In the genomic region with DNA sequence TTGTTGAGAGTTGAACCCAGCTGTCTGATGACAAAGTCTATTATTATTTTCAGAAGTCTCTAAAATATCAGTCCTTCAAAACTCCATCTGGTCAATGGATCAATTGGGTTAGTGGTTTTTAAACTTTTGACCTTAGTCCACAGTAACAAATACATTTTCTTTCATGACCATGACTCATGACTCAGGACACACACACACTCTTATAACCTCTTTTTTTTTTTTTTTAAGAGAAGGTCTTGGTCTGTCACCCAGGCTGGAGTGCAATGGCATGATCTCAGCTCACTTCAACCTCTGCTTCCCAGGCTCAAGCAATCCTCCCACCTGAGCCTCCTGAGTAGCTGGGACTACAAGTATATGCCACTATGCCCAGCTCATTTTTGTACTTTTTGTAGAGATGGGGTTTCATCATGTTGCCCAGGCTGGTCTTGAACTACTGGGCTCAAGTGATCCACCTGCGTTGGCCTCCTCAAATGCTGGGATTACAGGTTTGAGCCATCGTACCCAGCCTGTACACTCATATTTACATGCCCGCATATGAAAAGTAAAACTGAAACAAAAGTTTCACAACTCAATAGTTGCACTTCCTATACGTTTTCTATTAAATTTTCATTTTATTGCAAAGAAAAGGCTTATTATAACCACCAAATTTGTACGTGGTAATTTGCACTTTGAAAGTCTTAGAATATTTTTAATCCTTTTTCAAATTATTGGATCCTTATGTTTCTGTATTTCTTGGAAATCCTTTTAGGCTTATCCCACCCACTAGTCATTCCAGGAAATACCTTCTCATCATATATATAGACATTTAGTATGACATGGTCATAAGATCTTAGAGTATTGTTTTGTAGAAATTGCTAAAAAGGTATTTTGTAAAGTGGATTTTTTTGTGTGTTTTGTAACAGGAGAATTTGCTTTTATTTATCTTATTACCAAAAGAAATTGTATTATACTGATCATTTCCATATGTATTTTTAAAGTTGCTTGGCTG, we compare ENCODE assay signal across 1 cellular context.
TF ChIP-seq lines count a peak whose summit lies in the region.

No MANE protein-coding gene starts in this region.

TF ChIP-seq in K562, 482 proteins besides CTCF, POLR2A, EP300 and RAD21 (continued from another document and continues in another):
- TF ChIP-seq BCLAF1 (IDR thresholded peaks at IDR 0.05; ENCODE audit: borderline replicate concordance in 1 of 2, control insufficient read depth in 1 of 2, low read depth in 2 of 2, low read length in 1 of 2): no peak
- TF ChIP-seq SRF (CRISPR knock-in tag; IDR thresholded peaks at IDR 0.05): no peak
- TF ChIP-seq ZFX (CRISPR knock-in tag; IDR thresholded peaks at IDR 0.05): no peak
- TF ChIP-seq KDM5B (IDR thresholded peaks at IDR 0.05; ENCODE audit: insufficient replicate concordance, low read depth, low read length): no peak
- TF ChIP-seq ZNF316 (IDR thresholded peaks at IDR 0.05): no peak
- TF ChIP-seq RBM39 (optimal IDR thresholded peaks at IDR 0.05; ENCODE audit: low read depth, low read length): no peak
- no peak for TF ChIP-seq CBX3 (IDR thresholded peaks at IDR 0.05; ENCODE audit: borderline replicate concordance in 1 of 2, low read length in 2 of 2)
- TF ChIP-seq, protein P1, sequence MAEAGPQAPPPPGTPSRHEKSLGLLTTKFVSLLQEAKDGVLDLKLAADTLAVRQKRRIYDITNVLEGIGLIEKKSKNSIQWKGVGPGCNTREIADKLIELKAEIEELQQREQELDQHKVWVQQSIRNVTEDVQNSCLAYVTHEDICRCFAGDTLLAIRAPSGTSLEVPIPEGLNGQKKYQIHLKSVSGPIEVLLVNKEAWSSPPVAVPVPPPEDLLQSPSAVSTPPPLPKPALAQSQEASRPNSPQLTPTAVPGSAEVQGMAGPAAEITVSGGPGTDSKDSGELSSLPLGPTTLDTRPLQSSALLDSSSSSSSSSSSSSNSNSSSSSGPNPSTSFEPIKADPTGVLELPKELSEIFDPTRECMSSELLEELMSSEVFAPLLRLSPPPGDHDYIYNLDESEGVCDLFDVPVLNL (CRISPR knock-in tag; IDR thresholded peaks at IDR 0.05; ENCODE audit: low read depth): no peak
- no peak for TF ChIP-seq ZNF212 (CRISPR knock-in tag; IDR thresholded peaks at IDR 0.05)
- 0 out of 2 replicates have a peak, but pooled peaks have one; percentile 12 for TF ChIP-seq TCF3 (CRISPR knock-in tag; IDR thresholded peaks at IDR 0.05)
- no peak for TF ChIP-seq SLC30A9 (CRISPR knock-in tag; IDR thresholded peaks at IDR 0.05)
- TF ChIP-seq POLR2B (IDR thresholded peaks at IDR 0.05; ENCODE audit: low read depth, partially characterized antibody): no peak
- TF ChIP-seq ZNF76 (CRISPR knock-in tag; IDR thresholded peaks at IDR 0.05; ENCODE audit: borderline replicate concordance): no peak
- TF ChIP-seq ZC3H8 (IDR thresholded peaks at IDR 0.05): no peak
- TF ChIP-seq, protein P2, sequence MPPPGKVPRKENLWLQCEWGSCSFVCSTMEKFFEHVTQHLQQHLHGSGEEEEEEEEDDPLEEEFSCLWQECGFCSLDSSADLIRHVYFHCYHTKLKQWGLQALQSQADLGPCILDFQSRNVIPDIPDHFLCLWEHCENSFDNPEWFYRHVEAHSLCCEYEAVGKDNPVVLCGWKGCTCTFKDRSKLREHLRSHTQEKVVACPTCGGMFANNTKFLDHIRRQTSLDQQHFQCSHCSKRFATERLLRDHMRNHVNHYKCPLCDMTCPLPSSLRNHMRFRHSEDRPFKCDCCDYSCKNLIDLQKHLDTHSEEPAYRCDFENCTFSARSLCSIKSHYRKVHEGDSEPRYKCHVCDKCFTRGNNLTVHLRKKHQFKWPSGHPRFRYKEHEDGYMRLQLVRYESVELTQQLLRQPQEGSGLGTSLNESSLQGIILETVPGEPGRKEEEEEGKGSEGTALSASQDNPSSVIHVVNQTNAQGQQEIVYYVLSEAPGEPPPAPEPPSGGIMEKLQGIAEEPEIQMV (tag; conservative IDR thresholded peaks at IDR 0.05; ENCODE audit: low read depth): no peak
- peak; percentile 79 for TF ChIP-seq ZNF175 (CRISPR knock-in tag; IDR thresholded peaks at IDR 0.05; ENCODE audit: low read depth)
- TF ChIP-seq SOX6 (IDR thresholded peaks at IDR 0.05): no peak
- TF ChIP-seq, protein P3, sequence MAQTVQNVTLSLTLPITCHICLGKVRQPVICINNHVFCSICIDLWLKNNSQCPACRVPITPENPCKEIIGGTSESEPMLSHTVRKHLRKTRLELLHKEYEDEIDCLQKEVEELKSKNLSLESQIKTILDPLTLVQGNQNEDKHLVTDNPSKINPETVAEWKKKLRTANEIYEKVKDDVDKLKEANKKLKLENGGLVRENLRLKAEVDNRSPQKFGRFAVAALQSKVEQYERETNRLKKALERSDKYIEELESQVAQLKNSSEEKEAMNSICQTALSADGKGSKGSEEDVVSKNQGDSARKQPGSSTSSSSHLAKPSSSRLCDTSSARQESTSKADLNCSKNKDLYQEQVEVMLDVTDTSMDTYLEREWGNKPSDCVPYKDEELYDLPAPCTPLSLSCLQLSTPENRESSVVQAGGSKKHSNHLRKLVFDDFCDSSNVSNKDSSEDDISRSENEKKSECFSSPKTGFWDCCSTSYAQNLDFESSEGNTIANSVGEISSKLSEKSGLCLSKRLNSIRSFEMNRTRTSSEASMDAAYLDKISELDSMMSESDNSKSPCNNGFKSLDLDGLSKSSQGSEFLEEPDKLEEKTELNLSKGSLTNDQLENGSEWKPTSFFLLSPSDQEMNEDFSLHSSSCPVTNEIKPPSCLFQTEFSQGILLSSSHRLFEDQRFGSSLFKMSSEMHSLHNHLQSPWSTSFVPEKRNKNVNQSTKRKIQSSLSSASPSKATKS (CRISPR knock-in tag; IDR thresholded peaks at IDR 0.05): no peak
- TF ChIP-seq ZNF217 (CRISPR knock-in tag; IDR thresholded peaks at IDR 0.05): no peak
- 0 out of 2 replicates have a peak, but pooled peaks have one; percentile 12 for TF ChIP-seq ZNF165 (CRISPR knock-in tag; IDR thresholded peaks at IDR 0.05; ENCODE audit: borderline replicate concordance)
- no peak for TF ChIP-seq HDAC3 (IDR thresholded peaks at IDR 0.05; ENCODE audit: borderline replicate concordance, partially characterized antibody)
- TF ChIP-seq MCM7 (IDR thresholded peaks at IDR 0.05): no peak
- TF ChIP-seq NFE2 (IDR thresholded peaks at IDR 0.05; ENCODE audit: low read depth): no peak
- 0 out of 2 replicates have a peak, but pooled peaks have one; percentile 51 for TF ChIP-seq ZNF197 (CRISPR knock-in tag; IDR thresholded peaks at IDR 0.05; ENCODE audit: low read depth)
- no peak for TF ChIP-seq FIP1L1 (IDR thresholded peaks at IDR 0.05; ENCODE audit: low read depth, low read length, poor library complexity, severe bottlenecking)
- no peak for TF ChIP-seq ILK (tag; IDR thresholded peaks at IDR 0.05; ENCODE audit: borderline replicate concordance, low read depth)
- TF ChIP-seq HMBOX1 (IDR thresholded peaks at IDR 0.05): no peak
- TF ChIP-seq ZNF408 (CRISPR knock-in tag; IDR thresholded peaks at IDR 0.05; ENCODE audit: low read depth): no peak
- no peak for TF ChIP-seq ZNF23 (CRISPR knock-in tag; IDR thresholded peaks at IDR 0.05)
- no peak for TF ChIP-seq DDX20 (tag; IDR thresholded peaks at IDR 0.05; ENCODE audit: low read depth)
- TF ChIP-seq E2F3 (CRISPR knock-in tag; IDR thresholded peaks at IDR 0.05): no peak
- TF ChIP-seq TFAM (CRISPR knock-in tag; conservative IDR thresholded peaks at IDR 0.05): no peak
- TF ChIP-seq HNRNPK (IDR thresholded peaks at IDR 0.05; ENCODE audit: low read depth, low read length, poor library complexity, severe bottlenecking): no peak
- TF ChIP-seq WHSC1 (IDR thresholded peaks at IDR 0.05; ENCODE audit: low read length): no peak
- peak; percentile 53 for TF ChIP-seq CBFA2T3 (IDR thresholded peaks at IDR 0.05)
- no peak for TF ChIP-seq ELK3 (CRISPR knock-in tag; IDR thresholded peaks at IDR 0.05)
- TF ChIP-seq PREB (CRISPR knock-in tag; IDR thresholded peaks at IDR 0.05): no peak
- TF ChIP-seq, protein P4, sequence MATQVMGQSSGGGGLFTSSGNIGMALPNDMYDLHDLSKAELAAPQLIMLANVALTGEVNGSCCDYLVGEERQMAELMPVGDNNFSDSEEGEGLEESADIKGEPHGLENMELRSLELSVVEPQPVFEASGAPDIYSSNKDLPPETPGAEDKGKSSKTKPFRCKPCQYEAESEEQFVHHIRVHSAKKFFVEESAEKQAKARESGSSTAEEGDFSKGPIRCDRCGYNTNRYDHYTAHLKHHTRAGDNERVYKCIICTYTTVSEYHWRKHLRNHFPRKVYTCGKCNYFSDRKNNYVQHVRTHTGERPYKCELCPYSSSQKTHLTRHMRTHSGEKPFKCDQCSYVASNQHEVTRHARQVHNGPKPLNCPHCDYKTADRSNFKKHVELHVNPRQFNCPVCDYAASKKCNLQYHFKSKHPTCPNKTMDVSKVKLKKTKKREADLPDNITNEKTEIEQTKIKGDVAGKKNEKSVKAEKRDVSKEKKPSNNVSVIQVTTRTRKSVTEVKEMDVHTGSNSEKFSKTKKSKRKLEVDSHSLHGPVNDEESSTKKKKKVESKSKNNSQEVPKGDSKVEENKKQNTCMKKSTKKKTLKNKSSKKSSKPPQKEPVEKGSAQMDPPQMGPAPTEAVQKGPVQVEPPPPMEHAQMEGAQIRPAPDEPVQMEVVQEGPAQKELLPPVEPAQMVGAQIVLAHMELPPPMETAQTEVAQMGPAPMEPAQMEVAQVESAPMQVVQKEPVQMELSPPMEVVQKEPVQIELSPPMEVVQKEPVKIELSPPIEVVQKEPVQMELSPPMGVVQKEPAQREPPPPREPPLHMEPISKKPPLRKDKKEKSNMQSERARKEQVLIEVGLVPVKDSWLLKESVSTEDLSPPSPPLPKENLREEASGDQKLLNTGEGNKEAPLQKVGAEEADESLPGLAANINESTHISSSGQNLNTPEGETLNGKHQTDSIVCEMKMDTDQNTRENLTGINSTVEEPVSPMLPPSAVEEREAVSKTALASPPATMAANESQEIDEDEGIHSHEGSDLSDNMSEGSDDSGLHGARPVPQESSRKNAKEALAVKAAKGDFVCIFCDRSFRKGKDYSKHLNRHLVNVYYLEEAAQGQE (CRISPR knock-in tag; IDR thresholded peaks at IDR 0.05; ENCODE audit: low read depth): no peak
- TF ChIP-seq KDM1A (IDR thresholded peaks at IDR 0.05): 0 out of 4 replicates have a peak, but pooled peaks of 1 of the 2 experiments have one; percentile 5
- no peak for TF ChIP-seq FOXK1 (CRISPR knock-in tag; IDR thresholded peaks at IDR 0.05; ENCODE audit: borderline replicate concordance)
- no peak for TF ChIP-seq ZNF347 (CRISPR knock-in tag; IDR thresholded peaks at IDR 0.05; ENCODE audit: low read depth)
- peak; percentile 36 for TF ChIP-seq ARID1B (IDR thresholded peaks at IDR 0.05)
- TF ChIP-seq IRF1 (CRISPR knock-in tag; IDR thresholded peaks at IDR 0.05; ENCODE audit: borderline replicate concordance): no peak
- peak; percentile 43; the same call in 1 of the 2 replicates for TF ChIP-seq SMARCE1 (IDR thresholded peaks at IDR 0.05)
